In genomic region chr16:87707714-87708113, GRCh38 we compare ENCODE assay signal across 10 cellular contexts. TPM values are rescaled to one million over a fixed set of nuclear protein-coding genes. Genes with fewer than 3 reads are reported as not detected.
DNase-seq lines count a peak whose midpoint lies in the region; ATAC-seq and TF ChIP-seq lines count a peak whose summit lies in the region.
"Had no signal": no experiment of that assay in that cellular context is flagged by ENCODE, and none has a peak within 500 bp of the region (broad histone marks: within the 10 kb centered on the region; RNA-seq: fewer than 3 reads in every experiment).

No MANE protein-coding gene starts in this region.

- H3K4me1 Mint-ChIP-seq in activated T-helper 17 cell treated with anti-CD3 and anti-CD28 coated beads, Interleukin-2, amount 50 U/mL, for 72 hours, result no peaks in the 10 kb centered on the region
- H3K4me1 Mint-ChIP-seq in stimulated activated effector memory CD8-positive, alpha-beta T cell treated with anti-CD3 and anti-CD28 coated beads, Interleukin-12 subunit alpha, Interleukin-12 subunit beta, amount 100 ng/mL, for 72 hours, result peaks cover 20% of the 10 kb centered on the region

- H3F3A ChIP-seq in DOHH2 (ENCODE audit: control insufficient read depth, insufficient read depth), result peaks cover 13% of the 10 kb centered on the region

- peaks cover 57% of the 10 kb centered on the region for H3K36me3 Mint-ChIP-seq in activated T-helper 17 cell treated with anti-CD3 and anti-CD28 coated beads, Interleukin-2, amount 50 U/mL, for 72 hours (ENCODE audit: low read depth)
- peaks cover 59% of the 10 kb centered on the region for H3K36me3 Mint-ChIP-seq in stimulated activated effector memory CD8-positive, alpha-beta T cell treated with anti-CD3 and anti-CD28 coated beads, Interleukin-12 subunit alpha, Interleukin-12 subunit beta, amount 100 ng/mL, for 72 hours

- no peak overlapping the region for H3K27ac Mint-ChIP-seq in activated T-helper 17 cell treated with anti-CD3 and anti-CD28 coated beads, Interleukin-2, amount 50 U/mL, for 72 hours
- H3K27ac Mint-ChIP-seq in stimulated activated effector memory CD8-positive, alpha-beta T cell treated with anti-CD3 and anti-CD28 coated beads, Interleukin-12 subunit alpha, Interleukin-12 subunit beta, amount 100 ng/mL, for 72 hours, result peak overlapping the region; percentile 66
- H3K27ac Mint-ChIP-seq: CD4-positive, CD25-positive, alpha-beta regulatory T cell had no signal

- no peak overlapping the region for H3K4me3 ChIP-seq in DOHH2 (ENCODE audit: low read length)
- H3K4me3 ChIP-seq in Jurkat, Clone E6-1 (ENCODE audit: low read length), result peak overlapping the region; percentile 24
- H3K4me3 ChIP-seq: A549 had no signal

- no peaks in the 10 kb centered on the region for H3K27me3 Mint-ChIP-seq in activated T-helper 17 cell treated with anti-CD3 and anti-CD28 coated beads, Interleukin-2, amount 50 U/mL, for 72 hours
- H3K27me3 Mint-ChIP-seq: CD4-positive, CD25-positive, alpha-beta regulatory T cell had no signal

- peak; percentile 85 for DNase-seq in Jurkat, Clone E6-1 (ENCODE audit: low read depth, low spot score)
- DNase-seq in stimulated activated effector memory CD8-positive, alpha-beta T cell treated with anti-CD3 and anti-CD28 coated beads, Interleukin-12 subunit alpha, Interleukin-12 subunit beta, amount 100 ng/mL, for 72 hours (ENCODE audit: low spot score in 2 of 2), result no peak
- DNase-seq in caudate nucleus (lab: John Stamatoyannopoulos, UW) (no peak), NCI-H2171 treated with DMSO at 0.1 percent for 48 hours (lab: John Stamatoyannopoulos, UW) (no peak), left lobe of liver (ENCODE audit: low spot score) (no peak)
- DNase-seq: CD4-positive, CD25-positive, alpha-beta regulatory T cell; IMR-90 had no signal

- no peaks in the 10 kb centered on the region for H3K27me3 ChIP-seq in DOHH2 (ENCODE audit: control insufficient read depth, low read length)

- no peaks in the 10 kb centered on the region for H3K9me3 Mint-ChIP-seq in activated T-helper 17 cell treated with anti-CD3 and anti-CD28 coated beads, Interleukin-2, amount 50 U/mL, for 72 hours
- H3K9me3 Mint-ChIP-seq in stimulated activated effector memory CD8-positive, alpha-beta T cell treated with anti-CD3 and anti-CD28 coated beads, Interleukin-12 subunit alpha, Interleukin-12 subunit beta, amount 100 ng/mL, for 72 hours, result no peaks in the 10 kb centered on the region
- H3K9me3 Mint-ChIP-seq: CD4-positive, CD25-positive, alpha-beta regulatory T cell had no signal

- peaks cover 77% of the 10 kb centered on the region for H3K4me1 ChIP-seq in DOHH2 (ENCODE audit: control insufficient read depth, low read length)
- H3K4me1 ChIP-seq: A549 had no signal

- H3K79me2 ChIP-seq in DOHH2 (ENCODE audit: control insufficient read depth, low read length), result peaks cover 88% of the 10 kb centered on the region

- H3K4me3 Mint-ChIP-seq in activated T-helper 17 cell treated with anti-CD3 and anti-CD28 coated beads, Interleukin-2, amount 50 U/mL, for 72 hours, result no peak overlapping the region
- H3K4me3 Mint-ChIP-seq in stimulated activated effector memory CD8-positive, alpha-beta T cell treated with anti-CD3 and anti-CD28 coated beads, Interleukin-12 subunit alpha, Interleukin-12 subunit beta, amount 100 ng/mL, for 72 hours, result no peak overlapping the region
- H3K4me3 Mint-ChIP-seq: CD4-positive, CD25-positive, alpha-beta regulatory T cell had no signal

- ATAC-seq in activated T-helper 17 cell treated with anti-CD3 and anti-CD28 coated beads, Interleukin-2, amount 50 U/mL, for 72 hours (replicated peaks), result peak; percentile 45
- ATAC-seq in stimulated activated effector memory CD8-positive, alpha-beta T cell treated with anti-CD3 and anti-CD28 coated beads, Interleukin-12 subunit alpha, Interleukin-12 subunit beta, amount 100 ng/mL, for 72 hours, result no peak
- ATAC-seq in left lobe of liver, result no peak
- ATAC-seq: A549 had no signal

- no peaks in the 10 kb centered on the region for H3K9me2 ChIP-seq in DOHH2 (replicated peaks; ENCODE audit: control insufficient read depth, low read length)

- H3K36me3 ChIP-seq in DOHH2 (ENCODE audit: control insufficient read depth, low read length), result peaks cover 99% of the 10 kb centered on the region

- H3K4me2 ChIP-seq in DOHH2 (ENCODE audit: low read length), result 0 out of 2 replicates have a peak overlapping the region, but pooled peaks have one; percentile 15
- H3K4me2 ChIP-seq: A549 had no signal

- TF ChIP-seq CTCF in DOHH2 (IDR thresholded peaks at IDR 0.05; ENCODE audit: low read depth, low read length, poor library complexity, severe bottlenecking), result no peak

- no peaks in the 10 kb centered on the region for H3K9me3 ChIP-seq in DOHH2 (ENCODE audit: control insufficient read depth, insufficient read depth, low read length)
- H3K9me3 ChIP-seq: A549 had no signal

- H3K27ac ChIP-seq in DOHH2 (ENCODE audit: low read depth, low read length) (peak overlapping the region; percentile 47), caudate nucleus (ENCODE audit: low read depth, low read length) (no peak overlapping the region)
- H3K27ac ChIP-seq: A549 had no signal

- no peaks in the 10 kb centered on the region for H4K20me1 ChIP-seq in DOHH2 (ENCODE audit: control insufficient read depth, insufficient read depth, low read depth, low read length)

RNA-seq across cellular contexts. Expression of gene KLHDC4, which starts 58.1 kb away (rescaled TPM):
- 77.1 TPM for polyA plus RNA-seq in Jurkat, Clone E6-1 (2012; ENCODE audit: insufficient read depth, insufficient read length)
- 100 to 1,000 TPM in 1 of 2 donors, 10 to 100 TPM in 1; 57.8 to 110 TPM for total RNA-seq in activated T-helper 17 cell treated with anti-CD3 and anti-CD28 coated beads, Interleukin-2, amount 50 U/mL, for 72 hours
- 17.2 TPM for total RNA-seq in left lobe of liver
